Comparison of ENCODE assay signal across 8 cellular contexts in genomic region chr3:14402304-14402811, GRCh38. TPM values are rescaled to one million over a fixed set of nuclear protein-coding genes. Genes with fewer than 3 reads are reported as not detected.
DNase-seq lines count a peak whose midpoint lies in the region; ATAC-seq, FAIRE-seq and TF ChIP-seq lines count a peak whose summit lies in the region.

Gene SLC6A6, plus strand, starts transcription at chr3:14402606. Its CDS starts 41,029 bp downstream, at chr3:14443635.

- H3K9me3 Mint-ChIP-seq in type B pancreatic cell: no peaks in the 10 kb centered on the region

- no peaks in the 10 kb centered on the region for H3K9me3 ChIP-seq in adipocyte (ENCODE audit: control insufficient read depth, low read length)
- no peaks in the 10 kb centered on the region for H3K9me3 ChIP-seq in heart left ventricle

- H3K4me3 Mint-ChIP-seq in type B pancreatic cell: peak within 1 kb of the TSS; percentile 100

- peaks cover 25% of the 10 kb centered on the region for H3K4me1 ChIP-seq in adipocyte (ENCODE audit: control insufficient read depth, insufficient read depth, low read length)
- H3K4me1 ChIP-seq in heart left ventricle: peaks cover 0 to 51% (median 29%) of the 10 kb centered on the region in 12 donors

- peaks cover 6% of the 10 kb centered on the region for H3K27me3 Mint-ChIP-seq in type B pancreatic cell

- FAIRE-seq in GM12891 (lab: Jason Lieb, UNC): peak; percentile 95

- peak within 1 kb of the TSS; percentile 89 for H3K4me3 ChIP-seq in adipocyte (ENCODE audit: low read length)
- H3K4me3 ChIP-seq in heart left ventricle: peak within 1 kb of the TSS; percentile 62 to 92 (median 81)

- DNase-seq in GM12891 (ENCODE audit: insufficient read length, low spot score): peak; percentile 91
- DNase-seq in NCI-H1436 (lab: John Stamatoyannopoulos, UW): peak; percentile 86
- peak; percentile 91 for DNase-seq in T follicular helper cell (ENCODE audit: low read depth)
- DNase-seq in adipocyte (ENCODE audit: low read depth): peak; percentile 96
- DNase-seq in heart left ventricle: peak; percentile 89 to 97 (median 94)
- peak; percentile 83 to 99 (median 92) for DNase-seq in posterior cingulate gyrus
- DNase-seq in type B pancreatic cell (ENCODE audit: extremely low spot score, unreplicated experiment): peak; percentile 96

- 0 to 3% (median 1%) methylated on average over 27 to 59 of the region's 59 CpGs for WGBS in heart left ventricle, 4 donors

- H3K27me3 ChIP-seq in adipocyte (replicated peaks; ENCODE audit: control insufficient read depth, insufficient read depth, low read length) (no peaks in the 10 kb centered on the region), heart left ventricle (peaks cover 0 to 5% (median 0%) of the 10 kb centered on the region in 9 donors)

- TF ChIP-seq POLR2A in GM12891 (IDR thresholded peaks at IDR 0.05; ENCODE audit: low read depth, low read length) (peak; percentile 40; the same call in 1 of the 2 replicates), heart left ventricle (IDR thresholded peaks at IDR 0.05) (peak in 1 of 2 donors; percentile 83)

- H3K27ac Mint-ChIP-seq in type B pancreatic cell: peak within 1 kb of the TSS; percentile 94

- intact Hi-C loops in heart left ventricle (cut with DNase I) (loop anchor here in 8 of 10 donors (2.0 to 10.0 kb wide), 8 partner anchors 30 to 138 kb away; no protein-coding TSS in a partner anchor), posterior cingulate gyrus (cut with DNase I) (no loop called here)

- peak within 1 kb of the TSS; percentile 43 to 96 (median 86) for H3K27ac ChIP-seq in heart left ventricle

- ATAC-seq in HG02798 (IDR thresholded peaks at IDR 0.05; ENCODE audit: poor library complexity, unreplicated experiment) (peak; percentile 85), heart left ventricle (peak; percentile 70 to 84 (median 79))

- TF ChIP-seq CTCF in heart left ventricle (IDR thresholded peaks at IDR 0.05): peak in 8 of 12 donors; percentile 4 to 58 (median 43)
- TF ChIP-seq CTCF in type B pancreatic cell (conservative IDR thresholded peaks at IDR 0.05): peak; percentile 63

- no peaks in the 10 kb centered on the region for H3K36me3 Mint-ChIP-seq in type B pancreatic cell

- H3K36me3 ChIP-seq in adipocyte (ENCODE audit: control insufficient read depth, insufficient read depth, low read length, severe bottlenecking): no peaks in the 10 kb centered on the region
- peaks cover 0 to 6% (median 0%) of the 10 kb centered on the region in 9 donors for H3K36me3 ChIP-seq in heart left ventricle

- H3K9ac ChIP-seq in adipocyte (ENCODE audit: low read length): peak within 1 kb of the TSS; percentile 80

- H3K4me1 Mint-ChIP-seq in type B pancreatic cell (ENCODE audit: unreplicated experiment): peaks cover 25% of the 10 kb centered on the region

TF ChIP-seq in GM12891, 5 proteins besides CTCF, POLR2A, EP300 and RAD21:
- no peak for TF ChIP-seq POU2F2 (IDR thresholded peaks at IDR 0.05; ENCODE audit: low read depth, low read length)
- TF ChIP-seq PAX5 (IDR thresholded peaks at IDR 0.05; ENCODE audit: insufficient read depth, low read length, severe bottlenecking): peak; percentile 53

RNA-seq across cellular contexts. Expression of gene SLC6A6, which starts in this region (rescaled TPM):
- 10.0 TPM for polyA plus RNA-seq in GM12891 (2012; ENCODE audit: low read depth, missing spikeins)
- 100 to 1,000 TPM in 1 of 9 donors, 10 to 100 TPM in 8; 17.5 to 101 (median 34.9) TPM for total RNA-seq in heart left ventricle
- 100 to 1,000 TPM in 1 of 2 donors, 1 to 10 TPM in 1; 9.1 to 121 TPM for polyA plus RNA-seq in heart left ventricle
- 24.5 and 30.3 TPM in 2 replicates for total RNA-seq in type B pancreatic cell (ENCODE audit: low replicate concordance)

Comparison
In these comparisons a context has a peak if more than half of its experiments do, and no peak if none do; other contexts are left out.
1. Peak in every context shown above with its lines: DNase-seq, ATAC-seq, H3K4me3 ChIP-seq and H3K27ac ChIP-seq.